ENCODE assay signal across 8 cellular contexts in genomic region chr11:65503923-65504670, GRCh38. TPM values are rescaled to one million over a fixed set of nuclear protein-coding genes. Genes with fewer than 3 reads are reported as not detected.
A peak's percentile ranks its signal among the peaks of the same experiment; 100 is the strongest.
DNase-seq lines count a peak whose midpoint lies in the region; ATAC-seq and TF ChIP-seq lines count a peak whose summit lies in the region.

No MANE protein-coding gene starts in this region.

- peaks cover 49% of the 10 kb centered on the region for H3K4me1 Mint-ChIP-seq in stimulated activated memory B cell treated with anti-CD40 and anti-IgM and Interleukin-4, amounts not matched to agents 10 μg/mL and 1 μg/mL and 100 μg/mL, for 72 hours

- H3K4me1 ChIP-seq in liver (ENCODE audit: control insufficient read depth in 4 of 4, insufficient read depth in 4 of 4, low read length in 3 of 4) (peaks cover 0 to 41% (median 21%) of the 10 kb centered on the region in 4 donors), aorta (ENCODE audit: control insufficient read depth in 1 of 2, insufficient read depth in 2 of 2, low read length in 2 of 2) (peaks cover 0 to 2% of the 10 kb centered on the region in 2 donors)

- no peak for ATAC-seq in aorta (ENCODE audit: low FRiP score)
- no peak for ATAC-seq in stimulated activated memory B cell treated with anti-CD40 and anti-IgM and Interleukin-4, amounts not matched to agents 10 μg/mL and 1 μg/mL and 100 μg/mL, for 72 hours

- no peaks in the 10 kb centered on the region for H3K9me3 Mint-ChIP-seq in stimulated activated memory B cell treated with anti-CD40 and anti-IgM and Interleukin-4, amounts not matched to agents 10 μg/mL and 1 μg/mL and 100 μg/mL, for 72 hours

- no peaks in the 10 kb centered on the region for H3K9me3 ChIP-seq in liver (ENCODE audit: control insufficient read depth in 4 of 4, low read length in 3 of 4)
- H3K9me3 ChIP-seq in aorta (ENCODE audit: control insufficient read depth, low read length), result no peaks in the 10 kb centered on the region

- peaks cover 18% of the 10 kb centered on the region for H3K36me3 Mint-ChIP-seq in stimulated activated memory B cell treated with anti-CD40 and anti-IgM and Interleukin-4, amounts not matched to agents 10 μg/mL and 1 μg/mL and 100 μg/mL, for 72 hours

- in situ Hi-C loops in astrocyte of the cerebellum (cut with HindIII; ENCODE audit: low sequenced_read_pairs), result no loop called here

- DNase-seq in AG09309 (ENCODE audit: low read depth), result no peak
- peak; percentile 57 for DNase-seq in HS-27A (ENCODE audit: low read depth)
- no peak for DNase-seq in astrocyte of the cerebellum (ENCODE audit: low read depth)
- DNase-seq in aorta, result no peak
- no peak for DNase-seq in stimulated activated CD4-positive, alpha-beta T cell treated with anti-CD3 and anti-CD28 coated beads, Interleukin-4, amount 100 ng/mL, for 4 hours
- DNase-seq in C1 segment of cervical spinal cord (lab: John Stamatoyannopoulos, UW), result no peak

- TF ChIP-seq RAD21 in liver (IDR thresholded peaks at IDR 0.05), result no peak

- H3K36me3 ChIP-seq in liver (ENCODE audit: control insufficient read depth in 4 of 4, insufficient read depth in 3 of 4, low read depth in 1 of 4, low read length in 3 of 4) (peaks cover 8 to 48% (median 25%) of the 10 kb centered on the region in 4 donors), aorta (ENCODE audit: control insufficient read depth in 1 of 2, insufficient read depth in 2 of 2, low read length in 1 of 2) (peaks cover 15 to 16% of the 10 kb centered on the region in 2 donors)

- WGBS in liver, result 3% methylated on average over 3 of the region's 3 CpGs
- WGBS in aorta, 2 donors, result 0% methylated on average over 3 of the region's 3 CpGs

- intact Hi-C loops in aorta (cut with DNase I), result loop anchor here in 1 of 2 donors (2.0 kb wide), 1 partner anchor 77 kb away; no protein-coding TSS in a partner anchor

- H3K9ac ChIP-seq in liver (ENCODE audit: low read depth in 1 of 2, low read length in 2 of 2), result peak overlapping the region; percentile 100

- TF ChIP-seq CTCF in AG09309 (IDR thresholded peaks at IDR 0.05; ENCODE audit: control insufficient read depth, insufficient read depth, low read depth, low read length, missing control alignments), result no peak
- no peak for TF ChIP-seq CTCF in astrocyte of the cerebellum (IDR thresholded peaks at IDR 0.05; ENCODE audit: low read depth, low read length, missing control alignments)
- TF ChIP-seq CTCF in liver (IDR thresholded peaks at IDR 0.05; ENCODE audit: low read depth, low read length, missing input control), result no peak

- peak overlapping the region; percentile 94 to 100 for H3K27ac ChIP-seq in liver (ENCODE audit: low read depth in 1 of 2, low read length in 2 of 2)
- peak overlapping the region in 1 of 2 donors; percentile 25 for H3K27ac ChIP-seq in aorta (ENCODE audit: low read depth in 1 of 2, low read length in 2 of 2)

- H3K27ac Mint-ChIP-seq in stimulated activated memory B cell treated with anti-CD40 and anti-IgM and Interleukin-4, amounts not matched to agents 10 μg/mL and 1 μg/mL and 100 μg/mL, for 72 hours, result no peak overlapping the region

- no peak overlapping the region for H3K4me3 Mint-ChIP-seq in stimulated activated memory B cell treated with anti-CD40 and anti-IgM and Interleukin-4, amounts not matched to agents 10 μg/mL and 1 μg/mL and 100 μg/mL, for 72 hours

- no peaks in the 10 kb centered on the region for H3K27me3 Mint-ChIP-seq in stimulated activated memory B cell treated with anti-CD40 and anti-IgM and Interleukin-4, amounts not matched to agents 10 μg/mL and 1 μg/mL and 100 μg/mL, for 72 hours

- H3K4me3 ChIP-seq in AG09309 (ENCODE audit: control insufficient read depth, low read depth, low read length) (peak overlapping the region; percentile 74), astrocyte of the cerebellum (ENCODE audit: low read depth, low read length) (peak overlapping the region; percentile 87), liver (ENCODE audit: low read depth in 1 of 3, low read length in 3 of 3) (peak overlapping the region; percentile 67 to 100 (median 85)), aorta (ENCODE audit: low read length in 2 of 2) (peak overlapping the region; percentile 95 to 100)

- H3K27me3 ChIP-seq in liver (ENCODE audit: control insufficient read depth in 4 of 4, insufficient read depth in 4 of 4, low read length in 3 of 4) (no peaks in the 10 kb centered on the region), aorta (ENCODE audit: control insufficient read depth in 1 of 2, insufficient read depth in 2 of 2, low read length in 1 of 2) (peaks cover 0 to 2% of the 10 kb centered on the region in 2 donors)

TF ChIP-seq in liver, 16 proteins besides CTCF, POLR2A, EP300 and RAD21:
- TF ChIP-seq TAF1 (conservative IDR thresholded peaks at IDR 0.05) (peak; percentile 36), ATF3 (IDR thresholded peaks at IDR 0.05) (no peak)
TF ChIP-seq in liver: peak in this region for 1.

RNA-seq across cellular contexts. Expression of gene MALAT1, which starts 5.3 kb away (rescaled TPM):
- total RNA-seq in liver, result 1,000 to 10,000 TPM; 3,688 to 8,306 TPM
- polyA plus RNA-seq in liver, result 1,000 to 10,000 TPM in 1 of 2 donors, 10 to 100 TPM in 1; 11.9 to 3,868 TPM
- total RNA-seq in aorta, result over 10,000 TPM; 16,103 to 18,225 TPM
- 100 to 1,000 TPM; 228 to 370 TPM for polyA plus RNA-seq in aorta

RNA-seq across cellular contexts. Expression of gene SCYL1, which starts 20.8 kb away (rescaled TPM):
- total RNA-seq in liver, result 10 to 100 TPM; 33.7 to 59.5 TPM
- polyA plus RNA-seq in liver, result 10 to 100 TPM; 45.6 to 62.0 TPM
- 10 to 100 TPM; 74.0 to 74.4 TPM for total RNA-seq in aorta
- 10 to 100 TPM; 31.3 to 98.9 TPM for polyA plus RNA-seq in aorta

RNA-seq across cellular contexts. Expression of gene LTBP3, which starts 54.1 kb away (rescaled TPM):
- total RNA-seq in liver (10 to 100 TPM; 16.0 to 17.9 TPM), aorta (100 to 1,000 TPM; 280 to 473 TPM)
- polyA plus RNA-seq in liver (10 to 100 TPM in 1 of 2 donors, 1 to 10 TPM in 1; 8.8 to 46.2 TPM), aorta (100 to 1,000 TPM in 1 of 2 donors, 10 to 100 TPM in 1; 40.1 to 467 TPM)

Comparison
In these comparisons a context has a peak if more than half of its experiments do, and no peak if none do; other contexts are left out.
1. RNA of gene LTBP3, which starts 54.1 kb away (total RNA-seq): 280 to 473 TPM in aorta; 16.0 to 17.9 TPM in liver; every median in the first group is over 10 times any median in the second.
2. Peak in every context shown above with its lines, with median percentiles within 50 percentile points of each other: H3K4me3 ChIP-seq.